Comparison of ENCODE assay signal across 26 cellular contexts in the genomic region with DNA sequence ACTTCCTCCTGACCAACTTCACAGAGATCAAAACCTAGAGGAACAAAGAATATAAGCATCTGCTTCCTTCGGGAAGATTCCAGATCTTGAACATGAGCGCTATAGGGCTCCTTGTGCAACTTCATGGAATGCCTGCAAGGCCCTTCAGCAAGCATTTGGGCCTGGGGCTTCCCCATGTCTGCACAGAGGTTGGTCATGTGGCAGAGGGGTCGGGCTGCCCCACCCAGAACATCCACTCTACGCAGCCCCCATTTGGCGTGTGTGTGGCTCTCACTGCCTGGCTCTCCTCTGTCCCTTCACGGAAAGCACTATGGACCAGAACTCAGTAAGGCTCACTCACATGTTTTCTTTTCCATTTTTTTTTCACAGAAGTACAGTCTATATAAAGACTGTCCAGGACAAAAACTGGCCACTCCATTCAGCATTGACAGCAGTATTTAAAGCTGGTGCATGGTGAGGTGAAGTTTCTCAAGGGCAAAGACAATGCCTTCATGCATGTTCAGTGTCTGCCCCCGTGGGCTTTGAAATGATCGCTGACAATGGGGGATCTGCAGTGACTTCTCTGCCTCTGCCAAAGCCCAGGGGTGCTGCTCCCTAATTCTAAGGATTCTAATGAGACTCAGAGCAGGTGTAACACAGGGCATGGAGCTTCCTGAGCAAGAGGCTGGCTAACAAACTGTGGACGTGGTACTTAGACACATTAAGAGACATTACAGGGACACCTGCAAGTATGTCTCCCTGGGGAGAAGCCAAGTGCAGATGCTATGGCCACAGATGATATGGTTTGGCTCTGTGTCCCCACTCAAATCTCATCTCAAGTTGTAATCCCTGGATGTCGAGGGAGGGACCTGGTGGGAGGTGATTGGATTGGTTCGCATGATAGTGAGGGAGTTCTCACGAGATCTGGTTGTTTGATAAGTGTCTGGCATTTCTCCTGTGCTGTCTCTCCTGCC.
DNase-seq lines count a peak whose midpoint lies in the region; ATAC-seq, FAIRE-seq and TF ChIP-seq lines count a peak whose summit lies in the region.
"Had no signal": no experiment of that assay in that cellular context is flagged by ENCODE, and none has a peak within 500 bp of the region (broad histone marks: within the 10 kb centered on the region; RNA-seq: fewer than 3 reads in every experiment).

No MANE protein-coding gene starts in this region.

- in situ Hi-C loops in HepG2 (cut with HindIII; ENCODE audit: extremely low pct_ligation_motif_present, low pct_unique_long_range_greater_than_20kb) = no loop called here

- no peak overlapping the region for H3K4me3 ChIP-seq in right lobe of liver
- H3K4me3 ChIP-seq in HepG2 (replicated peaks in 1 of 3; ENCODE audit: insufficient read depth in 1 of 3, low read depth in 2 of 3, low read length in 3 of 3) = no peak overlapping the region
- no peak overlapping the region for H3K4me3 ChIP-seq in astrocyte (ENCODE audit: insufficient read depth, low read depth, low read length)
- H3K4me3 ChIP-seq: ascending aorta, MG63, thoracic aorta had no signal

- TF ChIP-seq CTCF in right lobe of liver (IDR thresholded peaks at IDR 0.05) (no peak), HepG2 (CRISPR knock-in tag; IDR thresholded peaks at IDR 0.05) (no peak), astrocyte (IDR thresholded peaks at IDR 0.05; ENCODE audit: insufficient read depth, low read depth, low read length) (no peak), progenitor cell of endocrine pancreas (IDR thresholded peaks at IDR 0.05; ENCODE audit: unreplicated experiment) (no peak)

- H3K27me3 Mint-ChIP-seq in astrocyte (ENCODE audit: low read depth, unreplicated experiment) (no peaks in the 10 kb centered on the region), progenitor cell of endocrine pancreas (no peaks in the 10 kb centered on the region)
- H3K27me3 Mint-ChIP-seq: activated naive CD4-positive, alpha-beta T cell treated with anti-CD3 and anti-CD28 coated beads, Interleukin-2, amount 50 U/mL, for 24 hours; CD4-positive, alpha-beta memory T cell had no signal

- H3K9me3 Mint-ChIP-seq in astrocyte (ENCODE audit: unreplicated experiment) (peaks cover 2% of the 10 kb centered on the region), progenitor cell of endocrine pancreas (ENCODE audit: low read depth) (no peaks in the 10 kb centered on the region)
- H3K9me3 Mint-ChIP-seq: activated naive CD4-positive, alpha-beta T cell treated with anti-CD3 and anti-CD28 coated beads, Interleukin-2, amount 50 U/mL, for 24 hours; activated T-helper 1 cell treated with anti-CD3 and anti-CD28 coated beads, Interleukin-12 subunit alpha, Interleukin-12 subunit beta, Interleukin-2, Interleukin-4 antibody, amounts not matched to agents 30 ng/mL and 10 ng/mL and 1 ng/mL, durations not matched to agents 14 hours and 24 hours and 36 hours; CD4-positive, alpha-beta memory T cell; memory B cell had no signal

- H2AFZ ChIP-seq in HepG2 (ENCODE audit: low read length) (no peak overlapping the region), astrocyte (ENCODE audit: low read depth, low read length) (no peak overlapping the region)

- no peaks in the 10 kb centered on the region for H3K27me3 ChIP-seq in right lobe of liver
- H3K27me3 ChIP-seq in HepG2 (ENCODE audit: control insufficient read depth in 1 of 2, insufficient read depth in 2 of 2, low read length in 2 of 2) = no peaks in the 10 kb centered on the region
- no peaks in the 10 kb centered on the region for H3K27me3 ChIP-seq in astrocyte (ENCODE audit: insufficient read depth, low read length)
- H3K27me3 ChIP-seq: ascending aorta, MG63 had no signal

- H3K79me2 ChIP-seq in HepG2 (ENCODE audit: insufficient read depth, low read length) = no peaks in the 10 kb centered on the region
- H3K79me2 ChIP-seq in astrocyte (ENCODE audit: insufficient read depth, low read length) = no peaks in the 10 kb centered on the region

- H4K20me1 ChIP-seq in HepG2 (ENCODE audit: insufficient read depth, low read length) (no peaks in the 10 kb centered on the region), astrocyte (ENCODE audit: insufficient read depth, low read length) (no peaks in the 10 kb centered on the region)

- CTCF ChIA-PET in HepG2 (lab: Yijun Ruan, JAX; ENCODE audit: low intra/inter-chr PET ratio, low total read pairs) = no interaction called here

- H3K36me3 ChIP-seq in right lobe of liver = peaks cover 0 to 9% (median 7%) of the 10 kb centered on the region in 4 donors
- peaks cover 7 to 52% of the 10 kb centered on the region in 2 experiments; a peak in 4 of 5 replicates for H3K36me3 ChIP-seq in HepG2 (replicated peaks in 1 of 2; ENCODE audit: control insufficient read depth in 1 of 2, insufficient read depth in 2 of 2, low read length in 2 of 2)
- no peaks in the 10 kb centered on the region for H3K36me3 ChIP-seq in astrocyte (ENCODE audit: insufficient read depth, low read length)
- H3K36me3 ChIP-seq: MG63 had no signal

- 89% methylated on average over 4 of the region's 12 CpGs for WGBS in right lobe of liver (ENCODE audit: insufficient coverage, low coverage, low lambda C conversion rate, missing lambda C conversion rate)
- WGBS in HepG2 (ENCODE audit: low lambda C conversion rate) = 92% methylated on average over 12 of the region's 12 CpGs

- H3K9me3 ChIP-seq in right lobe of liver (no peaks in the 10 kb centered on the region), HepG2 (ENCODE audit: low read length) (no peaks in the 10 kb centered on the region), astrocyte (ENCODE audit: insufficient read depth, low read depth, low read length) (no peaks in the 10 kb centered on the region)
- H3K9me3 ChIP-seq: ascending aorta, MG63, thoracic aorta had no signal

- no peak overlapping the region for H3K4me2 ChIP-seq in HepG2 (ENCODE audit: low read depth, low read length)
- no peak overlapping the region for H3K4me2 ChIP-seq in astrocyte (ENCODE audit: low read length)

- TF ChIP-seq RAD21 in HepG2 (CRISPR knock-in tag; IDR thresholded peaks at IDR 0.05) = no peak

- FAIRE-seq in HepG2 (lab: Jason Lieb, UNC) (no peak), astrocyte (lab: Jason Lieb, UNC) (no peak)
- FAIRE-seq: G401.6, H54 had no signal

- no peak for ATAC-seq in right lobe of liver
- no peak for ATAC-seq in HepG2
- ATAC-seq in HG02970 (IDR thresholded peaks at IDR 0.05; ENCODE audit: low FRiP score, unreplicated experiment) = no peak
- no peak for ATAC-seq in GM19463 (IDR thresholded peaks at IDR 0.05; ENCODE audit: unreplicated experiment)
- ATAC-seq: activated CD4-positive, CD25-positive, alpha-beta regulatory T cell treated with anti-CD3 and anti-CD28 coated beads, Interleukin-2, amount 50 U/mL, for 24 hours had no signal

- intact Hi-C loops in right lobe of liver (cut with DNase I) = no loop called here
- intact Hi-C loops in HepG2 (cut with micrococcal nuclease; ENCODE audit: unreplicated experiment) = no loop called here

- TF ChIP-seq POLR2A in right lobe of liver (IDR thresholded peaks at IDR 0.05) (no peak), HepG2 (IDR thresholded peaks at IDR 0.05; ENCODE audit: insufficient read depth in 1 of 2, low read depth in 2 of 2, low read length in 2 of 2) (no peak)

- no peak overlapping the region for H3K9ac ChIP-seq in HepG2 (ENCODE audit: insufficient read depth, low read depth, low read length)
- H3K9ac ChIP-seq in astrocyte (ENCODE audit: low read length) = no peak overlapping the region

- no peak overlapping the region for H3K27ac ChIP-seq in right lobe of liver
- no peak overlapping the region for H3K27ac ChIP-seq in HepG2 (ENCODE audit: extremely low read length, insufficient read depth, low read length)
- H3K27ac ChIP-seq in astrocyte (ENCODE audit: low read depth, low read length) = no peak overlapping the region
- H3K27ac ChIP-seq: ascending aorta, epithelial cell of prostate, thoracic aorta had no signal

- H3K27ac Mint-ChIP-seq in astrocyte (ENCODE audit: unreplicated experiment) (no peak overlapping the region), progenitor cell of endocrine pancreas (peak overlapping the region; percentile 8)
- H3K27ac Mint-ChIP-seq: activated naive CD4-positive, alpha-beta T cell treated with anti-CD3 and anti-CD28 coated beads, Interleukin-2, amount 50 U/mL, for 24 hours; activated T-helper 1 cell treated with anti-CD3 and anti-CD28 coated beads, Interleukin-12 subunit alpha, Interleukin-12 subunit beta, Interleukin-2, Interleukin-4 antibody, amounts not matched to agents 30 ng/mL and 10 ng/mL and 1 ng/mL, durations not matched to agents 14 hours and 24 hours and 36 hours; memory B cell had no signal

- H3K36me3 Mint-ChIP-seq in astrocyte (ENCODE audit: low read depth, unreplicated experiment) (peaks cover 39% of the 10 kb centered on the region), progenitor cell of endocrine pancreas (ENCODE audit: insufficient read depth) (peaks cover 19% of the 10 kb centered on the region)

- H3K4me1 Mint-ChIP-seq in astrocyte (ENCODE audit: low read depth, unreplicated experiment) (peaks cover 21% of the 10 kb centered on the region), progenitor cell of endocrine pancreas (ENCODE audit: low read depth) (peaks cover 4% of the 10 kb centered on the region)
- H3K4me1 Mint-ChIP-seq: activated naive CD4-positive, alpha-beta T cell treated with anti-CD3 and anti-CD28 coated beads, Interleukin-2, amount 50 U/mL, for 24 hours had no signal

- peaks cover 0 to 4% (median 0%) of the 10 kb centered on the region in 4 donors for H3K4me1 ChIP-seq in right lobe of liver
- H3K4me1 ChIP-seq in HepG2 (ENCODE audit: insufficient read depth, low read length) = no peaks in the 10 kb centered on the region; the same call in 1 of the 2 replicates
- H3K4me1 ChIP-seq in astrocyte (ENCODE audit: insufficient read depth, low read length) = peaks cover 19% of the 10 kb centered on the region
- H3K4me1 ChIP-seq: ascending aorta had no signal

- peak in 2 of 3 donors; percentile 23 to 33 for DNase-seq in right lobe of liver
- DNase-seq in HepG2 (ENCODE audit: low spot score) = no peak
- no peak for DNase-seq in astrocyte (ENCODE audit: low read depth)
- DNase-seq in progenitor cell of endocrine pancreas (ENCODE audit: low spot score, unreplicated experiment) = no peak
- DNase-seq in GOT3 (lab: John Stamatoyannopoulos, UW) = no peak
- DNase-seq: CD4-positive, alpha-beta memory T cell; cerebellar nuclear complex; DMS153; KBM-7; MG63; NCI-H446 treated with DMSO at 0.1 percent for 48 hours; nucleus accumbens; SIG-M5; stimulated activated CD4-positive, alpha-beta T cell treated with anti-CD3 and anti-CD28 coated beads, Interleukin-4, amount 100 ng/mL, for 24 hours; stimulated activated naive CD4-positive, alpha-beta T cell had no signal

- BruUV-seq in HepG2 (replicated peaks; lab: Mats Ljungman, UMichigan) = no TSS peak

- peak overlapping the region; percentile 31 for H3K4me3 Mint-ChIP-seq in astrocyte (ENCODE audit: unreplicated experiment)
- H3K4me3 Mint-ChIP-seq in progenitor cell of endocrine pancreas (ENCODE audit: low read depth) = no peak overlapping the region
- H3K4me3 Mint-ChIP-seq: activated naive CD4-positive, alpha-beta T cell treated with anti-CD3 and anti-CD28 coated beads, Interleukin-2, amount 50 U/mL, for 24 hours; activated T-helper 1 cell treated with anti-CD3 and anti-CD28 coated beads, Interleukin-12 subunit alpha, Interleukin-12 subunit beta, Interleukin-2, Interleukin-4 antibody, amounts not matched to agents 30 ng/mL and 10 ng/mL and 1 ng/mL, durations not matched to agents 14 hours and 24 hours and 36 hours; CD4-positive, alpha-beta memory T cell; memory B cell had no signal

- TF ChIP-seq EP300 in HepG2 (IDR thresholded peaks at IDR 0.05; ENCODE audit: low read depth in 2 of 2, low read length in 2 of 2) (no peak), HepG2 (CRISPR knock-in tag; IDR thresholded peaks at IDR 0.05; ENCODE audit: borderline replicate concordance) (no peak)

- POLR2A ChIA-PET in HepG2 (lab: Yijun Ruan, JAX) = no interaction called here

Comparison
In these comparisons a context has a peak if more than half of its experiments do, and no peak if none do; other contexts are left out.
1. DNase-seq: peak in right lobe of liver (2 of 3); none in HepG2 (single experiment), astrocyte (single experiment), progenitor cell of endocrine pancreas (single experiment) and GOT3 (single experiment).